Comparison of ENCODE assay signal across 9 cellular contexts in the genomic region with DNA sequence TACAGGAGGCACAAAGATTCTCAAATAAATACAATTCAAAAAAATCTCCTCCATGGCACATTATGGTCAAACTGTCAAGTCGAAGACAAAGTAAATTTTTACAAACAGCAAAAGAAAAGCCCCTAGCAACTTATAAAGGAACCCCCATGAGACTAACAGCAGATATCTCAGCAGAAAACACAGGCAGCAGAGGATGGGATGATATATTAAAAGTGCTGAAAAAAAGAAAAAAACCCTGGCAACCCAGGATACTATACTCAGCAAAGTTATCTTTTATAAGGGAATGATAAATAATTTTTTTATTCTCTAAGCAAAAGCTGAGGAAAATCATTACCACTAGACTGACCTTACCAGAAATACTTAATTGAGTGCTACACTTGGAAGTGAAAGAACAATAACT.
"Had no signal": no experiment of that assay in that cellular context is flagged by ENCODE, and none has a peak within 500 bp of the region (broad histone marks: within the 10 kb centered on the region; RNA-seq: fewer than 3 reads in every experiment).

No MANE protein-coding gene starts in this region.

- H3K4me3 Mint-ChIP-seq: GM23338, H9, HFFc6 had no signal

- H3K36me3 ChIP-seq: HAP-1 had no signal

- H3K27ac Mint-ChIP-seq: GM23338, H9, HFFc6 had no signal

- H3K4me3 ChIP-seq: GM23248, GM23338, HAP-1 had no signal

- DNase-seq: GM23248, GOT3, H7, H9, HCEC 1CT, HFFc6 had no signal

- H3K4me1 ChIP-seq: HAP-1 had no signal

- ATAC-seq: GM23338, HCT116 had no signal

- H3K27ac ChIP-seq: GM23248 had no signal

- H3K9me3 ChIP-seq: HAP-1 had no signal
